Comparison of ENCODE assay signal across 25 cellular contexts in the genomic region with DNA sequence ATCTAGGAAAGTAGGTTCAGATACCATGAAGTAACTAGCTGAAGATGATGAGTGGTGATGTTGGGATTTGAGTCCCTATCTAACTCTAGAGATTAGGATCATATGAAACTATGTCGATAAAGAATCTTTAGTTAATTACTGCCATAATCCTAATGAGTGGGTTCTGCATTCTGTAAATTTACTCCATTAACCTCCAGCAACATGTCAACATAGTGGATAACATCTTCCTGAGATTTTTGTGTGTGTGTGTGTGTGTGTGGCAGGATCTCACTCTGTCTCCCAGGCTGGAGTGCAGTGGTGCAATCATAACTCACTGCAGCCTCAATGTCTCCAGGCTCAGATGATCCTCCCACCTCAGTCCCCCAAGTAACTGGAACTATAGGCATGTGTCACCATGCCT.
"Had no signal": no experiment of that assay in that cellular context is flagged by ENCODE, and none has a peak within 500 bp of the region (broad histone marks: within the 10 kb centered on the region; RNA-seq: fewer than 3 reads in every experiment).

No MANE protein-coding gene starts in this region.

- H3K9me3 ChIP-seq: colonic mucosa, esophagus muscularis mucosa, esophagus squamous epithelium, gastrocnemius medialis, gastroesophageal sphincter, heart left ventricle, heart right ventricle had no signal

- H3K79me2 ChIP-seq: hepatocyte had no signal

- H3K27ac ChIP-seq: colonic mucosa, coronary artery, dorsolateral prefrontal cortex, epithelial cell of prostate, esophagus muscularis mucosa, esophagus squamous epithelium, foreskin keratinocyte, gastrocnemius medialis, gastroesophageal sphincter, heart left ventricle, heart right ventricle, hepatocyte had no signal

- DNase-seq: colonic mucosa; cortex of kidney; dermis blood vessel endothelial cell; dorsolateral prefrontal cortex; effector CD4-positive, alpha-beta T cell; effector CD8-positive, alpha-beta T cell; effector memory CD4-positive, alpha-beta T cell; effector memory CD8-positive, alpha-beta T cell; endodermal cell; erythroblast; esophagus squamous epithelium; foreskin fibroblast; foreskin keratinocyte; foreskin melanocyte; gastrocnemius medialis; glutamatergic neuron; head of caudate nucleus; heart left ventricle; heart right ventricle had no signal

- H3K4me2 ChIP-seq: hepatocyte had no signal

- ATAC-seq: effector memory CD8-positive, alpha-beta T cell; esophagus mucosa; foreskin keratinocyte; gastrocnemius medialis; gastroesophageal sphincter; heart left ventricle; heart right ventricle had no signal

- H3K27me3 ChIP-seq: colonic mucosa, esophagus muscularis mucosa, esophagus squamous epithelium, foreskin keratinocyte, gastrocnemius medialis, gastroesophageal sphincter, heart left ventricle, heart right ventricle, hepatocyte had no signal

- H2AFZ ChIP-seq: hepatocyte had no signal

- H3K4me3 ChIP-seq: colonic mucosa, coronary artery, dorsolateral prefrontal cortex, esophagus muscularis mucosa, esophagus squamous epithelium, gastrocnemius medialis, gastroesophageal sphincter, heart left ventricle, heart right ventricle, hepatocyte had no signal

- H3K4me1 ChIP-seq: colonic mucosa, esophagus muscularis mucosa, esophagus squamous epithelium, foreskin keratinocyte, gastrocnemius medialis, gastroesophageal sphincter, heart left ventricle, heart right ventricle had no signal

- H3K36me3 ChIP-seq: colonic mucosa, esophagus muscularis mucosa, esophagus squamous epithelium, gastrocnemius medialis, gastroesophageal sphincter, heart left ventricle, heart right ventricle had no signal
